17 cellular contexts compared by ENCODE assay signal in genomic region chr20:1264727-1265126, GRCh38. TPM values are rescaled to one million over a fixed set of nuclear protein-coding genes. Genes with fewer than 3 reads are reported as not detected.
DNase-seq lines count a peak whose midpoint lies in the region; ATAC-seq and TF ChIP-seq lines count a peak whose summit lies in the region.
"Had no signal": no experiment of that assay in that cellular context is flagged by ENCODE, and none has a peak within 500 bp of the region (broad histone marks: within the 10 kb centered on the region; RNA-seq: fewer than 3 reads in every experiment).

No MANE protein-coding gene starts in this region.

- ATAC-seq in activated CD4-positive, alpha-beta T cell treated with anti-CD3 and anti-CD28 coated beads for 36 hours = no peak
- no peak for ATAC-seq in HCT116
- no peak for ATAC-seq in activated naive CD8-positive, alpha-beta T cell treated with anti-CD3 and anti-CD28 coated beads, Interleukin-2, amount 10 ng/mL, durations not matched to agents 7 days and 5 days (ENCODE audit: low read depth)

- no TSS peak for BruUV-seq in HCT116 (replicated peaks; lab: Mats Ljungman, UMichigan)

- DNase-seq in activated CD4-positive, alpha-beta T cell treated with anti-CD3 and anti-CD28 coated beads for 36 hours = no peak
- no peak for DNase-seq in activated CD4-positive, alpha-beta T cell treated with anti-CD3 and anti-CD28 coated beads, Interleukin-2, amount 50 U/mL, for 4 hours
- DNase-seq in HCT116 (ENCODE audit: low read depth, low spot score) = no peak
- DNase-seq in activated naive CD8-positive, alpha-beta T cell treated with anti-CD3 and anti-CD28 coated beads, Interleukin-2, amount 10 ng/mL, durations not matched to agents 7 days and 5 days = no peak
- no peak for DNase-seq in endodermal cell
- no peak for DNase-seq in SHP77 (lab: John Stamatoyannopoulos, UW)
- DNase-seq in iPS-NIHi11 (ENCODE audit: low spot score) = no peak
- DNase-seq: dermis blood vessel endothelial cell; GF-D8; NCI-H2107; NK-92 treated with Interleukin-12 subunit alpha and Interleukin-12 subunit beta, amount 100 ng/mL, for 24 hours; occipital lobe; SIG-M5; stomach had no signal

- peaks cover 3% of the 10 kb centered on the region for H3K9me3 Mint-ChIP-seq in activated CD4-positive, alpha-beta T cell treated with anti-CD3 and anti-CD28 coated beads for 36 hours (ENCODE audit: low read depth)
- H3K9me3 Mint-ChIP-seq in activated naive CD8-positive, alpha-beta T cell treated with anti-CD3 and anti-CD28 coated beads, Interleukin-2, amount 10 ng/mL, durations not matched to agents 7 days and 5 days = peaks cover 3% of the 10 kb centered on the region
- H3K9me3 Mint-ChIP-seq in nephron = peaks cover 5% of the 10 kb centered on the region
- no peaks in the 10 kb centered on the region for H3K9me3 Mint-ChIP-seq in endodermal cell

- peak overlapping the region; percentile 78 for H3K4me3 Mint-ChIP-seq in activated CD4-positive, alpha-beta T cell treated with anti-CD3 and anti-CD28 coated beads for 36 hours
- peak overlapping the region; percentile 84 for H3K4me3 Mint-ChIP-seq in activated naive CD8-positive, alpha-beta T cell treated with anti-CD3 and anti-CD28 coated beads, Interleukin-2, amount 10 ng/mL, durations not matched to agents 7 days and 5 days
- H3K4me3 Mint-ChIP-seq in nephron (peak overlapping the region; percentile 61 to 83 (median 72)), endodermal cell (no peak overlapping the region)

- TF ChIP-seq POLR2A in HCT116 (IDR thresholded peaks at IDR 0.05; ENCODE audit: borderline replicate concordance, extremely low read depth, insufficient read depth, insufficient read length) = no peak

- no peak overlapping the region for H3K27ac ChIP-seq in HCT116 (ENCODE audit: low read depth, low read length)
- H3K27ac ChIP-seq in endodermal cell (ENCODE audit: low read depth, low read length) = no peak overlapping the region

- H3K4me3 ChIP-seq in HCT116 (replicated peaks in 1 of 2; ENCODE audit: low read depth in 1 of 2, low read length in 2 of 2) (no peak overlapping the region), endodermal cell (ENCODE audit: low read length) (no peak overlapping the region)
- H3K4me3 ChIP-seq: stomach had no signal

- no peaks in the 10 kb centered on the region for H3K36me3 ChIP-seq in HCT116 (ENCODE audit: control insufficient read depth in 1 of 2, insufficient read depth in 2 of 2, low read length in 2 of 2)
- H3K36me3 ChIP-seq in endodermal cell (ENCODE audit: control insufficient read depth, insufficient read depth, low read length) = no peaks in the 10 kb centered on the region
- H3K36me3 ChIP-seq: stomach had no signal

- H3K4me2 ChIP-seq in HCT116 (ENCODE audit: low read length) = peak overlapping the region; percentile 75; the same call in 1 of the 2 replicates

- H3K4me1 ChIP-seq in HCT116 (ENCODE audit: control insufficient read depth in 1 of 2, insufficient read depth in 2 of 2, low read length in 2 of 2) = peaks cover 6 to 21% of the 10 kb centered on the region in 2 experiments; a peak in 3 of 4 replicates
- peaks cover 8% of the 10 kb centered on the region for H3K4me1 ChIP-seq in endodermal cell (ENCODE audit: control insufficient read depth, insufficient read depth, low read length)

- no peak for TF ChIP-seq RAD21 in HCT116 (IDR thresholded peaks at IDR 0.05; ENCODE audit: low read depth)

- H3K27me3 Mint-ChIP-seq in activated CD4-positive, alpha-beta T cell treated with anti-CD3 and anti-CD28 coated beads for 36 hours = peaks cover 3% of the 10 kb centered on the region
- peaks cover 7% of the 10 kb centered on the region for H3K27me3 Mint-ChIP-seq in activated naive CD8-positive, alpha-beta T cell treated with anti-CD3 and anti-CD28 coated beads, Interleukin-2, amount 10 ng/mL, durations not matched to agents 7 days and 5 days
- H3K27me3 Mint-ChIP-seq in nephron (ENCODE audit: low read depth) (peaks cover 3% of the 10 kb centered on the region), endodermal cell (ENCODE audit: insufficient read depth) (peaks cover 8% of the 10 kb centered on the region)

- no peak overlapping the region for H3K9ac ChIP-seq in HCT116 (ENCODE audit: low read length)
- no peak overlapping the region for H3K9ac ChIP-seq in endodermal cell (ENCODE audit: extremely low read depth, low read length, poor library complexity, severe bottlenecking)

- CTCF ChIA-PET in activated CD4-positive, alpha-beta T cell treated with anti-CD3 and anti-CD28 coated beads for 36 hours (lab: Charles Lee) = interaction anchor here (0.6 to 1.8 kb wide), 2 partner anchors 18 to 849 kb away, joined by 3 to 4 read pairs; no protein-coding TSS in a partner anchor
- CTCF ChIA-PET in HCT116 (lab: Charles Lee) = no interaction called here

- RAD21 ChIA-PET in HCT116 (lab: Charles Lee; ENCODE audit: low non-redundant PET in 1 of 2, low total read pairs in 2 of 2, uncharacterized antibody in 2 of 2, unreplicated experiment in 2 of 2) = no interaction called here

- intact Hi-C loops in activated CD4-positive, alpha-beta T cell treated with anti-CD3 and anti-CD28 coated beads for 36 hours (cut with DNase I, micrococcal nuclease) = loop anchor here in 1 of 2 experiments (10.0 kb wide), 1 partner anchor 470 kb away; no protein-coding TSS in a partner anchor
- intact Hi-C loops in HCT116 (cut with micrococcal nuclease) = no loop called here

- TF ChIP-seq CTCF in HCT116 (IDR thresholded peaks at IDR 0.05 in 2 of 3, conservative IDR thresholded peaks at IDR 0.05 in 1 of 3; ENCODE audit: borderline replicate concordance in 1 of 3, insufficient read depth in 1 of 3, low read depth in 2 of 3, low read length in 2 of 3) = no peak
- no peak for TF ChIP-seq CTCF in nephron (IDR thresholded peaks at IDR 0.05; ENCODE audit: unreplicated experiment in 3 of 3)
- no peak for TF ChIP-seq CTCF in endodermal cell (conservative IDR thresholded peaks at IDR 0.05)

- H3K9me3 ChIP-seq in HCT116 (ENCODE audit: control insufficient read depth in 1 of 2, insufficient read depth in 1 of 2, low read depth in 1 of 2, low read length in 2 of 2) (no peaks in the 10 kb centered on the region), endodermal cell (ENCODE audit: control insufficient read depth, low read length) (no peaks in the 10 kb centered on the region)
- H3K9me3 ChIP-seq: stomach had no signal

- H4K20me1 ChIP-seq in HCT116 (ENCODE audit: insufficient read depth) = no peaks in the 10 kb centered on the region

- H3K27ac Mint-ChIP-seq in activated CD4-positive, alpha-beta T cell treated with anti-CD3 and anti-CD28 coated beads for 36 hours = peak overlapping the region; percentile 66
- H3K27ac Mint-ChIP-seq in activated naive CD8-positive, alpha-beta T cell treated with anti-CD3 and anti-CD28 coated beads, Interleukin-2, amount 10 ng/mL, durations not matched to agents 7 days and 5 days = peak overlapping the region; percentile 76
- peak overlapping the region in 1 of 3 experiments; percentile 6 for H3K27ac Mint-ChIP-seq in nephron
- H3K27ac Mint-ChIP-seq in endodermal cell = no peak overlapping the region

- peak overlapping the region; percentile 44 for H2AFZ ChIP-seq in HCT116 (ENCODE audit: low read depth, low read length, poor library complexity, severe bottlenecking)

- POLR2A ChIA-PET in activated CD4-positive, alpha-beta T cell treated with anti-CD3 and anti-CD28 coated beads for 36 hours (lab: Charles Lee) = no interaction called here
- POLR2A ChIA-PET in HCT116 (lab: Charles Lee) = no interaction called here
- POLR2A ChIA-PET in activated naive CD8-positive, alpha-beta T cell treated with anti-CD3 and anti-CD28 coated beads, Interleukin-2, amount 10 ng/mL, durations not matched to agents 7 days and 5 days (lab: Charles Lee) = no interaction called here

- H3K79me2 ChIP-seq in HCT116 (ENCODE audit: insufficient read depth, low read length) = no peaks in the 10 kb centered on the region

- H3K4me1 Mint-ChIP-seq in activated CD4-positive, alpha-beta T cell treated with anti-CD3 and anti-CD28 coated beads for 36 hours = peaks cover 45% of the 10 kb centered on the region
- peaks cover 21% of the 10 kb centered on the region for H3K4me1 Mint-ChIP-seq in activated naive CD8-positive, alpha-beta T cell treated with anti-CD3 and anti-CD28 coated beads, Interleukin-2, amount 10 ng/mL, durations not matched to agents 7 days and 5 days
- H3K4me1 Mint-ChIP-seq in nephron (peaks cover 26% of the 10 kb centered on the region), endodermal cell (peaks cover 21% of the 10 kb centered on the region)

- WGBS in endodermal cell (ENCODE audit: insufficient coverage in 1 of 2, insufficient read length in 1 of 2), 2 experiments = 77 to 94% methylated on average over 2 of the region's 2 CpGs

- no peaks in the 10 kb centered on the region for H3K27me3 ChIP-seq in HCT116 (ENCODE audit: insufficient read depth, low read length)
- peaks cover 8% of the 10 kb centered on the region for H3K27me3 ChIP-seq in endodermal cell (ENCODE audit: control insufficient read depth, insufficient read depth, low read length, poor library complexity, severe bottlenecking)

- H3K9me2 ChIP-seq in HCT116 (ENCODE audit: insufficient read depth) = no peaks in the 10 kb centered on the region; the same call in 1 of the 2 replicates

- peaks cover 4% of the 10 kb centered on the region for H3K36me3 Mint-ChIP-seq in activated CD4-positive, alpha-beta T cell treated with anti-CD3 and anti-CD28 coated beads for 36 hours (ENCODE audit: low read depth)
- H3K36me3 Mint-ChIP-seq in activated naive CD8-positive, alpha-beta T cell treated with anti-CD3 and anti-CD28 coated beads, Interleukin-2, amount 10 ng/mL, durations not matched to agents 7 days and 5 days = peaks cover 4% of the 10 kb centered on the region
- H3K36me3 Mint-ChIP-seq in nephron (ENCODE audit: low read depth) = no peaks in the 10 kb centered on the region
- H3K36me3 Mint-ChIP-seq in endodermal cell (ENCODE audit: low read depth) = no peaks in the 10 kb centered on the region

TF ChIP-seq in HCT116, 20 proteins besides CTCF, POLR2A, EP300 and RAD21 (continues in another document):
- TF ChIP-seq ZNF274 (IDR thresholded peaks at IDR 0.05; ENCODE audit: low read depth, low read length) (no peak), CBX3 (IDR thresholded peaks at IDR 0.05; ENCODE audit: low read depth) (no peak)

RNA-seq across cellular contexts. Expression of gene SNPH, which starts 1.4 kb away (rescaled TPM):
- 1 to 10 TPM; 2.5 to 2.9 TPM for total RNA-seq in activated CD4-positive, alpha-beta T cell treated with anti-CD3 and anti-CD28 coated beads for 36 hours
- total RNA-seq in HCT116 (2021; ENCODE audit: unreplicated experiment) (3.2 TPM), endodermal cell (1 to 10 TPM; 2.2 to 4.9 TPM)
- polyA plus RNA-seq in HCT116 (2012) = 2.8 TPM in 2 replicates
- 1 to 10 TPM; 8.8 to 9.7 TPM for total RNA-seq in activated naive CD8-positive, alpha-beta T cell treated with anti-CD3 and anti-CD28 coated beads, Interleukin-2, amount 10 ng/mL, durations not matched to agents 7 days and 5 days
- polyA plus RNA-seq in endodermal cell (2013, experiment 1 of 2) = 2.0 TPM
- polyA plus RNA-seq in endodermal cell (2013, experiment 2 of 2) = 2.1 TPM

RNA-seq across cellular contexts. Expression of gene RAD21L1, which starts 38.9 kb away (rescaled TPM):
- total RNA-seq in activated CD4-positive, alpha-beta T cell treated with anti-CD3 and anti-CD28 coated beads for 36 hours = under 1 TPM in 1 of 2 experiments, not detected in 1; 0.32 TPM
- total RNA-seq in HCT116 (2021; ENCODE audit: unreplicated experiment) (0.17 TPM), endodermal cell (1 to 10 TPM in 1 of 2 donors, not detected in 1; 1.4 TPM)
- polyA plus RNA-seq in HCT116 (2012) = 0.04 and 0.07 TPM in 2 replicates
- total RNA-seq in activated naive CD8-positive, alpha-beta T cell treated with anti-CD3 and anti-CD28 coated beads, Interleukin-2, amount 10 ng/mL, durations not matched to agents 7 days and 5 days = under 1 TPM in 1 of 2 experiments, not detected in 1; 0.48 TPM
- polyA plus RNA-seq in endodermal cell (2013, experiment 1 of 2) = not detected
- not detected for polyA plus RNA-seq in endodermal cell (2013, experiment 2 of 2)
- total RNA-seq: A673, dermis blood vessel endothelial cell, occipital lobe, skeletal muscle tissue, stomach had no signal
- polyA plus RNA-seq: stomach had no signal
